Comparison of ENCODE assay signal across 18 cellular contexts in genomic region chr13:78376822-78377221, GRCh38.
A peak's percentile ranks its signal among the peaks of the same experiment; 100 is the strongest.
DNase-seq lines count a peak whose midpoint lies in the region; ATAC-seq lines count a peak whose summit lies in the region.
"Had no signal": no experiment of that assay in that cellular context is flagged by ENCODE, and none has a peak within 500 bp of the region (broad histone marks: within the 10 kb centered on the region; RNA-seq: fewer than 3 reads in every experiment).

No MANE protein-coding gene starts in this region.

- intact Hi-C loops in Right ventricle myocardium superior (cut with DNase I) = no loop called here
- intact Hi-C loops in left cardiac atrium (cut with DNase I) = no loop called here

- ATAC-seq in Right ventricle myocardium superior (ENCODE audit: poor library complexity) (peak; percentile 68), left cardiac atrium (no peak), HG03565 (IDR thresholded peaks at IDR 0.05; ENCODE audit: unreplicated experiment) (no peak)
- ATAC-seq: CD8-positive, alpha-beta T cell; GM12878 had no signal

- H3K27ac ChIP-seq in BLaER1 treated with 17β-estradiol and CSF1 and Interleukin-3, amounts not matched to agents 10 nM and 100 nM = peak overlapping the region; percentile 70 to 89 (median 81); a peak in 20 of 22 replicates
- peak overlapping the region; percentile 100; the same call in 1 of the 2 replicates for H3K27ac ChIP-seq in SJCRH30
- H3K27ac ChIP-seq: C4-2B had no signal

- H3K4me3 ChIP-seq in BLaER1 treated with 17β-estradiol and CSF1 and Interleukin-3, amounts not matched to agents 10 nM and 100 nM = no peak overlapping the region
- H3K4me3 ChIP-seq in SJCRH30 = no peak overlapping the region
- H3K4me3 ChIP-seq: BLaER1, GM12878 had no signal

- DNase-seq in Right ventricle myocardium superior (no peak), left cardiac atrium (no peak), SJCRH30 (no peak), GM03348 (ENCODE audit: low spot score) (no peak)
- DNase-seq: 8988T; ACHN; BE2C; Caco-2; Calu3; CD4-positive, alpha-beta T cell; CD8-positive, alpha-beta T cell; DMS79 treated with DMSO at 0.1 percent for 48 hours; GF-D8 had no signal

- H3K9ac ChIP-seq in BLaER1 treated with 17β-estradiol and CSF1 and Interleukin-3, amounts not matched to agents 10 nM and 100 nM = peak overlapping the region in 6 of 11 experiments; percentile 2 to 68 (median 50); a peak in 7 of 22 replicates
- H3K9ac ChIP-seq: BLaER1 had no signal

- peaks cover 26 to 49% (median 40%) of the 10 kb centered on the region in 10 experiments for H3K4me1 ChIP-seq in BLaER1 treated with 17β-estradiol and CSF1 and Interleukin-3, amounts not matched to agents 10 nM and 100 nM
- H3K4me1 ChIP-seq in SJCRH30 = peaks cover 40% of the 10 kb centered on the region
- H3K4me1 ChIP-seq: BE2C, Caco-2 had no signal

- peaks cover 6 to 42% (median 20%) of the 10 kb centered on the region in 11 experiments; a peak in 17 of 22 replicates for H3K9me3 ChIP-seq in BLaER1 treated with 17β-estradiol and CSF1 and Interleukin-3, amounts not matched to agents 10 nM and 100 nM (replicated peaks in 1 of 11)
- H3K9me3 ChIP-seq in SJCRH30 (replicated peaks) = 0 out of 2 replicates have a peak, but pooled peaks cover 5% of the 10 kb centered on the region
- H3K9me3 ChIP-seq: BE2C, Caco-2 had no signal

- H3K4me2 ChIP-seq in BLaER1 treated with 17β-estradiol and CSF1 and Interleukin-3, amounts not matched to agents 10 nM and 100 nM = peak overlapping the region in 9 of 11 experiments; percentile 26 to 77 (median 58); a peak in 16 of 22 replicates

- no peaks in the 10 kb centered on the region for H4K20me1 ChIP-seq in BLaER1 treated with 17β-estradiol and CSF1 and Interleukin-3, amounts not matched to agents 10 nM and 100 nM
- H4K20me1 ChIP-seq: BLaER1 had no signal

- no peaks in the 10 kb centered on the region for H3K27me3 ChIP-seq in BLaER1 treated with 17β-estradiol and CSF1 and Interleukin-3, amounts not matched to agents 10 nM and 100 nM
- H3K27me3 ChIP-seq in SJCRH30 = no peaks in the 10 kb centered on the region
- H3K27me3 ChIP-seq: BE2C, BLaER1 had no signal

- H3K36me3 ChIP-seq in BLaER1 treated with 17β-estradiol and CSF1 and Interleukin-3, amounts not matched to agents 10 nM and 100 nM = no peaks in the 10 kb centered on the region
- no peaks in the 10 kb centered on the region; the same call in 1 of the 2 replicates for H3K36me3 ChIP-seq in SJCRH30
- H3K36me3 ChIP-seq: BE2C, BLaER1 had no signal
